Comparison of ENCODE assay signal across 26 cellular contexts in the genomic region with DNA sequence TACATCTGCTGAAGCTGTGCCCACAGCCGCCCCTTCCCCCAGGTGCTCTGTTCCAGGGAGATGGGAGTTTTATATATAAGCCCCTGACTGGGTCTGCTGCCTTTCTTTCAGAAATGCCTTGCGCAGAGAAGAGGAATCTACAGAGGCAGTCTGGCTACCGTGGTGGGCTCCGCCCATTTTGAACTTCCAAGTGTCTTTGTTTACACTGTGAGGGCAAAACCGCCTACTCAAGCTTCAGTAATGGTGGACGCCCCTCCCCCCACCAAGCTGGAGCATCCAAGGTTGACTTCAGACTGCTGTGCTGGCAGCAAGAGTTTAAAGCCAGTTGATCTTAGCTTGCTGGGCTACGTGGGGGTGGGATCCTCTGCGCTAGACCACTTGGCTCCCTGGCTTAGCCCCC. TPM values are rescaled to one million over a fixed set of nuclear protein-coding genes. Genes with fewer than 3 reads are reported as not detected.
"Had no signal": no experiment of that assay in that cellular context is flagged by ENCODE, and none has a peak within 500 bp of the region (broad histone marks: within the 10 kb centered on the region; RNA-seq: fewer than 3 reads in every experiment).

No MANE protein-coding gene starts in this region.

- H3K4me1 ChIP-seq: esophagus muscularis mucosa, foreskin keratinocyte, heart left ventricle, parathyroid adenoma, right atrium auricular region, tibial nerve had no signal

- H3K79me2 ChIP-seq: parathyroid adenoma had no signal

- DNase-seq: activated CD4-positive, alpha-beta T cell treated with anti-CD3 and anti-CD28 coated beads, Interleukin-2, amount 10 ng/mL, durations not matched to agents 7 days and 5 days; activated CD4-positive, CD25-positive, alpha-beta regulatory T cell treated with anti-CD3 and anti-CD28 coated beads, Interleukin-2, amount 50 U/mL, for 72 hours; activated CD8-positive, alpha-beta T cell treated with anti-CD3 and anti-CD28 coated beads for 36 hours; activated gamma-delta T cell treated with Interleukin-2 at 50 U/mL for 16 hours; activated naive CD4-positive, alpha-beta T cell treated with anti-CD3 and anti-CD28 coated beads, Interleukin-2, amount 50 U/mL, for 16 hours; activated T-cell treated with anti-CD3 and anti-CD28 coated beads, Interleukin-2, amount 50 U/mL, for 4 hours; amygdala; caudate nucleus; foreskin keratinocyte; heart left ventricle; hypothalamus; left ventricle myocardium superior; naive B cell; occipital lobe; stimulated activated CD4-positive, alpha-beta T cell treated with anti-CD3 and anti-CD28 coated beads, Interleukin-15, amount 100 ng/mL, for 24 hours; stimulated activated CD4-positive, alpha-beta T cell treated with anti-CD3 and anti-CD28 coated beads, Interleukin-2, amount 100 ng/mL, for 24 hours; stimulated activated naive CD4-positive, alpha-beta T cell; WERI-Rb-1 had no signal

- H3K4me2 ChIP-seq: smooth muscle cell had no signal

- H3K4me3 Mint-ChIP-seq: activated CD4-positive, alpha-beta T cell treated with anti-CD3 and anti-CD28 coated beads, Interleukin-2, amount 10 ng/mL, durations not matched to agents 7 days and 5 days; activated CD8-positive, alpha-beta T cell treated with anti-CD3 and anti-CD28 coated beads for 36 hours; activated T-cell treated with anti-CD3 and anti-CD28 coated beads, Interleukin-2, amount 50 U/mL, for 4 hours; activated T-helper 17 cell treated with anti-CD3 and anti-CD28 coated beads, Interleukin-2, amount 50 U/mL, for 72 hours; mesothelial cell of epicardium had no signal

- H3K27me3 Mint-ChIP-seq: activated CD4-positive, alpha-beta T cell treated with anti-CD3 and anti-CD28 coated beads, Interleukin-2, amount 10 ng/mL, durations not matched to agents 7 days and 5 days; activated T-helper 17 cell treated with anti-CD3 and anti-CD28 coated beads, Interleukin-2, amount 50 U/mL, for 72 hours; naive B cell had no signal

- H3K9me3 Mint-ChIP-seq: activated CD4-positive, alpha-beta T cell treated with anti-CD3 and anti-CD28 coated beads, Interleukin-2, amount 10 ng/mL, durations not matched to agents 7 days and 5 days; activated T-helper 17 cell treated with anti-CD3 and anti-CD28 coated beads, Interleukin-2, amount 50 U/mL, for 72 hours had no signal

- H3K27ac Mint-ChIP-seq: activated CD4-positive, alpha-beta T cell treated with anti-CD3 and anti-CD28 coated beads, Interleukin-2, amount 10 ng/mL, durations not matched to agents 7 days and 5 days; activated CD8-positive, alpha-beta T cell treated with anti-CD3 and anti-CD28 coated beads for 36 hours; activated T-helper 17 cell treated with anti-CD3 and anti-CD28 coated beads, Interleukin-2, amount 50 U/mL, for 72 hours; mesothelial cell of epicardium; naive B cell had no signal

- H3K27ac ChIP-seq: esophagus muscularis mucosa, foreskin keratinocyte, heart left ventricle, parathyroid adenoma, right atrium auricular region, tibial nerve, WERI-Rb-1 had no signal

- H3K36me3 ChIP-seq: esophagus muscularis mucosa, right atrium auricular region, tibial nerve, WERI-Rb-1 had no signal

- H3K9me3 ChIP-seq: right atrium auricular region, tibial nerve had no signal

- H2AFZ ChIP-seq: parathyroid adenoma had no signal

- H3K27me3 ChIP-seq: esophagus muscularis mucosa, foreskin keratinocyte, heart left ventricle, right atrium auricular region, tibial nerve had no signal

- H3K4me1 Mint-ChIP-seq: activated CD4-positive, alpha-beta T cell treated with anti-CD3 and anti-CD28 coated beads, Interleukin-2, amount 10 ng/mL, durations not matched to agents 7 days and 5 days; activated T-helper 17 cell treated with anti-CD3 and anti-CD28 coated beads, Interleukin-2, amount 50 U/mL, for 72 hours; naive B cell had no signal

- H3K9ac ChIP-seq: parathyroid adenoma had no signal

- H3K36me3 Mint-ChIP-seq: naive B cell had no signal

- H3K4me3 ChIP-seq: esophagus muscularis mucosa, heart left ventricle, right atrium auricular region, smooth muscle cell, tibial nerve had no signal

RNA-seq across cellular contexts. Expression of a gene that starts 41.3 kb away (rescaled TPM):
- total RNA-seq: activated CD4-positive, alpha-beta T cell treated with anti-CD3 and anti-CD28 coated beads, Interleukin-2, amount 10 ng/mL, durations not matched to agents 7 days and 5 days; activated CD8-positive, alpha-beta T cell treated with anti-CD3 and anti-CD28 coated beads for 36 hours; activated T-helper 17 cell treated with anti-CD3 and anti-CD28 coated beads, Interleukin-2, amount 50 U/mL, for 72 hours; T-helper 1 cell treated with Interleukin-12 subunit alpha and Interleukin-12 subunit beta and Interleukin-4 antibody, amounts not matched to agents 30 ng/mL and 1 ng/mL, for 36 hours had no signal
